Comparison of ENCODE assay signal across 1 cellular context in genomic region chr12:49088932-49089330, GRCh38.
TF ChIP-seq lines count a peak whose summit lies in the region.

No MANE protein-coding gene starts in this region.

TF ChIP-seq in IMR-90, 13 proteins besides CTCF, POLR2A, EP300 and RAD21 (continued from another document):
- no peak for TF ChIP-seq ELK1 (IDR thresholded peaks at IDR 0.05; ENCODE audit: borderline replicate concordance, low read depth, low read length)
- TF ChIP-seq MAFK (IDR thresholded peaks at IDR 0.05; ENCODE audit: low read depth, low read length), result no peak
- TF ChIP-seq, protein P1, sequence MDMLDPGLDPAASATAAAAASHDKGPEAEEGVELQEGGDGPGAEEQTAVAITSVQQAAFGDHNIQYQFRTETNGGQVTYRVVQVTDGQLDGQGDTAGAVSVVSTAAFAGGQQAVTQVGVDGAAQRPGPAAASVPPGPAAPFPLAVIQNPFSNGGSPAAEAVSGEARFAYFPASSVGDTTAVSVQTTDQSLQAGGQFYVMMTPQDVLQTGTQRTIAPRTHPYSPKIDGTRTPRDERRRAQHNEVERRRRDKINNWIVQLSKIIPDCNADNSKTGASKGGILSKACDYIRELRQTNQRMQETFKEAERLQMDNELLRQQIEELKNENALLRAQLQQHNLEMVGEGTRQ (IDR thresholded peaks at IDR 0.05; ENCODE audit: low read depth, low read length), result no peak
- no peak for TF ChIP-seq NFE2L2 (IDR thresholded peaks at IDR 0.05; ENCODE audit: low read depth, low read length)
- TF ChIP-seq RFX5 (IDR thresholded peaks at IDR 0.05; ENCODE audit: low read depth, low read length), result no peak
- TF ChIP-seq SMC3 (IDR thresholded peaks at IDR 0.05; ENCODE audit: low read depth, low read length), result no peak
